Comparison of ENCODE assay signal across 17 cellular contexts in genomic region chr13:42395066-42395821, GRCh38.
DNase-seq lines count a peak whose midpoint lies in the region; ATAC-seq and TF ChIP-seq lines count a peak whose summit lies in the region.
"Had no signal": no experiment of that assay in that cellular context is flagged by ENCODE, and none has a peak within 500 bp of the region (broad histone marks: within the 10 kb centered on the region; RNA-seq: fewer than 3 reads in every experiment).

No MANE protein-coding gene starts in this region.

- H3K27ac Mint-ChIP-seq in CD8-positive, alpha-beta T cell = peak overlapping the region; percentile 69
- peak overlapping the region; percentile 56 to 98 (median 82) for H3K27ac Mint-ChIP-seq in naive thymus-derived CD8-positive, alpha-beta T cell

- no peak for ATAC-seq in CD8-positive, alpha-beta T cell
- ATAC-seq in activated T-cell treated with anti-CD3 and anti-CD28 coated beads, Interleukin-2, amount 50 U/mL, for 4 hours = no peak
- peak; percentile 27 to 32 for ATAC-seq in naive thymus-derived CD8-positive, alpha-beta T cell
- ATAC-seq in HG03354 (IDR thresholded peaks at IDR 0.05; ENCODE audit: poor library complexity, severe bottlenecking, unreplicated experiment) (no peak), GM21390 (IDR thresholded peaks at IDR 0.05; ENCODE audit: unreplicated experiment) (no peak)
- ATAC-seq: left cardiac atrium had no signal

- peaks cover 47% of the 10 kb centered on the region for H3K4me1 ChIP-seq in CD8-positive, alpha-beta T cell (ENCODE audit: insufficient read depth, low read length)
- H3K4me1 ChIP-seq: esophagus muscularis mucosa, stomach had no signal

- H3K36me3 ChIP-seq in CD8-positive, alpha-beta T cell (ENCODE audit: insufficient read depth, low read length) = no peaks in the 10 kb centered on the region
- H3K36me3 ChIP-seq: esophagus muscularis mucosa, stomach had no signal

- TF ChIP-seq CTCF in CD8-positive, alpha-beta T cell (IDR thresholded peaks at IDR 0.05) = no peak

- H3K36me3 Mint-ChIP-seq in CD8-positive, alpha-beta T cell = no peaks in the 10 kb centered on the region
- no peaks in the 10 kb centered on the region for H3K36me3 Mint-ChIP-seq in activated T-cell treated with anti-CD3 and anti-CD28 coated beads, Interleukin-2, amount 50 U/mL, for 4 hours (ENCODE audit: insufficient read depth)
- no peaks in the 10 kb centered on the region for H3K36me3 Mint-ChIP-seq in naive thymus-derived CD8-positive, alpha-beta T cell

- DNase-seq in CD8-positive, alpha-beta T cell = peak in 2 of 7 experiments; percentile 19 to 49
- peak; percentile 79 for DNase-seq in Jurkat, Clone E6-1 (ENCODE audit: low read depth, low spot score)
- peak; percentile 40 for DNase-seq in activated T-cell treated with anti-CD3 and anti-CD28 coated beads, Interleukin-2, amount 50 U/mL, for 4 hours
- no peak for DNase-seq in naive thymus-derived CD8-positive, alpha-beta T cell
- DNase-seq in KG1 (lab: John Stamatoyannopoulos, UW) = no peak
- DNase-seq in NCI-H2196 (lab: John Stamatoyannopoulos, UW; ENCODE audit: unreplicated experiment) = no peak
- DNase-seq: aorta, H7, KBM-7, left cardiac atrium, NCI-H146, NCI-H446 treated with DMSO at 0.1 percent for 48 hours, stomach had no signal

- intact Hi-C loops in CD8-positive, alpha-beta T cell (cut with DNase I, micrococcal nuclease) = no loop called here

- H3K27ac ChIP-seq in CD8-positive, alpha-beta T cell (ENCODE audit: low read depth, low read length) = no peak overlapping the region
- H3K27ac ChIP-seq: coronary artery, esophagus muscularis mucosa had no signal

- H3K4me3 Mint-ChIP-seq in CD8-positive, alpha-beta T cell = peak overlapping the region; percentile 72
- H3K4me3 Mint-ChIP-seq in activated T-cell treated with anti-CD3 and anti-CD28 coated beads, Interleukin-2, amount 50 U/mL, for 4 hours = peak overlapping the region; percentile 80
- H3K4me3 Mint-ChIP-seq in naive thymus-derived CD8-positive, alpha-beta T cell = peak overlapping the region; percentile 48 to 88 (median 77)

- POLR2A ChIA-PET in CD8-positive, alpha-beta T cell (lab: Charles Lee) = interaction anchor here (1.7 kb wide), 1 partner anchor 123 kb away, joined by 4 read pairs; the partner anchor contains the start of gene AKAP11
- POLR2A ChIA-PET in naive thymus-derived CD8-positive, alpha-beta T cell (lab: Charles Lee) = interaction anchor here (1.0 kb wide), 1 partner anchor 15 kb away, joined by 3 read pairs; no protein-coding TSS in a partner anchor

- H3K9me3 Mint-ChIP-seq in CD8-positive, alpha-beta T cell = no peaks in the 10 kb centered on the region
- H3K9me3 Mint-ChIP-seq in activated T-cell treated with anti-CD3 and anti-CD28 coated beads, Interleukin-2, amount 50 U/mL, for 4 hours = no peaks in the 10 kb centered on the region
- peaks cover 0 to 2% (median 0%) of the 10 kb centered on the region in 9 donors for H3K9me3 Mint-ChIP-seq in naive thymus-derived CD8-positive, alpha-beta T cell

- H3K27me3 ChIP-seq in CD8-positive, alpha-beta T cell (ENCODE audit: insufficient read depth, low read length) = no peaks in the 10 kb centered on the region
- H3K27me3 ChIP-seq: esophagus muscularis mucosa, stomach had no signal

- peaks cover 63% of the 10 kb centered on the region for H3K4me1 Mint-ChIP-seq in CD8-positive, alpha-beta T cell (ENCODE audit: low read depth)
- H3K4me1 Mint-ChIP-seq in activated T-cell treated with anti-CD3 and anti-CD28 coated beads, Interleukin-2, amount 50 U/mL, for 4 hours (ENCODE audit: low read depth) = peaks cover 76% of the 10 kb centered on the region
- H3K4me1 Mint-ChIP-seq in naive thymus-derived CD8-positive, alpha-beta T cell = peaks cover 24 to 57% (median 47%) of the 10 kb centered on the region in 4 donors

- H3K9me3 ChIP-seq in CD8-positive, alpha-beta T cell (ENCODE audit: low read length) = no peaks in the 10 kb centered on the region
- H3K9me3 ChIP-seq: esophagus muscularis mucosa, stomach had no signal

- H3K4me3 ChIP-seq in CD8-positive, alpha-beta T cell (ENCODE audit: low read depth, low read length) = peak overlapping the region; percentile 18
- H3K4me3 ChIP-seq in Jurkat, Clone E6-1 (ENCODE audit: low read length) = no peak overlapping the region; the same call in 1 of the 2 replicates
- H3K4me3 ChIP-seq: coronary artery, esophagus muscularis mucosa, stomach had no signal

- CTCF ChIA-PET in CD8-positive, alpha-beta T cell (lab: Charles Lee) = interaction anchor here (1.7 kb wide), 1 partner anchor 17 kb away, joined by 4 read pairs; no protein-coding TSS in a partner anchor

- no peaks in the 10 kb centered on the region for H3K27me3 Mint-ChIP-seq in CD8-positive, alpha-beta T cell (ENCODE audit: low read depth)
- H3K27me3 Mint-ChIP-seq in activated T-cell treated with anti-CD3 and anti-CD28 coated beads, Interleukin-2, amount 50 U/mL, for 4 hours (ENCODE audit: low read depth) = no peaks in the 10 kb centered on the region
- no peaks in the 10 kb centered on the region for H3K27me3 Mint-ChIP-seq in naive thymus-derived CD8-positive, alpha-beta T cell

Comparison
In these comparisons a context has a peak if more than half of its experiments do, and no peak if none do; other contexts are left out.
1. ATAC-seq: peak in naive thymus-derived CD8-positive, alpha-beta T cell (2 of 2); none in CD8-positive, alpha-beta T cell (single experiment), activated T-cell treated with anti-CD3 and anti-CD28 coated beads, Interleukin-2, amount 50 U/mL, for 4 hours (0 of 2), HG03354 (single experiment) and GM21390 (single experiment).
2. DNase-seq: peak in Jurkat, Clone E6-1 (single experiment) and activated T-cell treated with anti-CD3 and anti-CD28 coated beads, Interleukin-2, amount 50 U/mL, for 4 hours (single experiment); none in naive thymus-derived CD8-positive, alpha-beta T cell (0 of 10), KG1 (single experiment) and NCI-H2196 (single experiment).
3. Peak in every context shown above with its lines, with median percentiles within 50 percentile points of each other: H3K4me3 Mint-ChIP-seq.